34 cellular contexts compared by ENCODE assay signal in genomic region chr11:74729397-74729796, GRCh38. TPM values are rescaled to one million over a fixed set of nuclear protein-coding genes. Genes with fewer than 3 reads are reported as not detected.
"Had no signal": no experiment of that assay in that cellular context is flagged by ENCODE, and none has a peak within 500 bp of the region (broad histone marks: within the 10 kb centered on the region; RNA-seq: fewer than 3 reads in every experiment).

No MANE protein-coding gene starts in this region.

- H3K9me3 Mint-ChIP-seq: activated B cell treated with CpG ODN at 0.5 μM for 24 hours; activated CD8-positive, alpha-beta T cell treated with anti-CD3 and anti-CD28 coated beads for 36 hours; activated naive CD4-positive, alpha-beta T cell treated with anti-CD3 and anti-CD28 coated beads, Interleukin-2, amount 10 ng/mL, durations not matched to agents 7 days and 5 days; activated naive CD4-positive, alpha-beta T cell treated with anti-CD3 and anti-CD28 coated beads, Interleukin-2, amount 50 U/mL, for 72 hours; activated naive CD8-positive, alpha-beta T cell treated with anti-CD3 and anti-CD28 coated beads, Interleukin-2, amount 10 ng/mL, durations not matched to agents 7 days and 5 days; activated T-cell treated with anti-CD3 and anti-CD28 coated beads, Interleukin-2, amount 50 U/mL, for 4 hours; activated T-helper 17 cell treated with anti-CD3 and anti-CD28 coated beads, Interleukin-2, amount 50 U/mL, for 72 hours; T-helper 2 cell treated with Interferon-gamma antibody and Interleukin-4, amounts not matched to agents 5 μg/mL and 100 μg/mL, for 36 hours had no signal

- H3K4me3 Mint-ChIP-seq: activated B cell treated with CpG ODN at 0.5 μM for 24 hours; activated CD8-positive, alpha-beta T cell treated with anti-CD3 and anti-CD28 coated beads for 36 hours; activated naive CD4-positive, alpha-beta T cell treated with anti-CD3 and anti-CD28 coated beads, Interleukin-2, amount 10 ng/mL, durations not matched to agents 7 days and 5 days; activated naive CD8-positive, alpha-beta T cell treated with anti-CD3 and anti-CD28 coated beads, Interleukin-2, amount 10 ng/mL, durations not matched to agents 7 days and 5 days; activated T-cell treated with anti-CD3 and anti-CD28 coated beads, Interleukin-2, amount 50 U/mL, for 4 hours; activated T-helper 17 cell treated with anti-CD3 and anti-CD28 coated beads, Interleukin-2, amount 50 U/mL, for 72 hours; T-helper 17 cell; T-helper 2 cell treated with Interferon-gamma antibody and Interleukin-4, amounts not matched to agents 5 μg/mL and 100 μg/mL, for 36 hours had no signal

- H3K4me3 ChIP-seq: ascending aorta, breast epithelium, cardiac muscle cell, colonic mucosa, esophagus squamous epithelium had no signal

- H3K9me3 ChIP-seq: ascending aorta, breast epithelium, colonic mucosa, esophagus squamous epithelium had no signal

- ATAC-seq: activated CD4-positive, CD25-positive, alpha-beta regulatory T cell treated with anti-CD3 and anti-CD28 coated beads, Interleukin-2, amount 50 U/mL, for 24 hours; activated CD8-positive, alpha-beta T cell treated with anti-CD3 and anti-CD28 coated beads for 36 hours; activated naive CD4-positive, alpha-beta T cell treated with anti-CD3 and anti-CD28 coated beads, Interleukin-2, amount 50 U/mL, for 72 hours; activated T-cell treated with anti-CD3 and anti-CD28 coated beads, Interleukin-2, amount 50 U/mL, for 4 hours; activated T-helper 17 cell treated with anti-CD3 and anti-CD28 coated beads, Interleukin-2, amount 50 U/mL, for 72 hours; T-helper 17 cell had no signal

- H3K36me3 Mint-ChIP-seq: activated naive CD4-positive, alpha-beta T cell treated with anti-CD3 and anti-CD28 coated beads, Interleukin-2, amount 10 ng/mL, durations not matched to agents 7 days and 5 days; activated naive CD4-positive, alpha-beta T cell treated with anti-CD3 and anti-CD28 coated beads, Interleukin-2, amount 50 U/mL, for 72 hours; activated naive CD8-positive, alpha-beta T cell treated with anti-CD3 and anti-CD28 coated beads, Interleukin-2, amount 10 ng/mL, durations not matched to agents 7 days and 5 days; brain had no signal

- H3K27ac ChIP-seq: ascending aorta, breast epithelium, cardiac muscle cell, colonic mucosa, epithelial cell of prostate, esophagus squamous epithelium, WERI-Rb-1 had no signal

- H3K36me3 ChIP-seq: ascending aorta, breast epithelium, cardiac muscle cell, colonic mucosa, esophagus squamous epithelium, WERI-Rb-1 had no signal

- H3K4me1 ChIP-seq: colonic mucosa had no signal

- DNase-seq: activated B cell treated with CpG ODN at 0.5 μM for 24 hours; activated CD4-positive, alpha-beta T cell treated with anti-CD3 and anti-CD28 coated beads for 48 hours; activated CD4-positive, alpha-beta T cell treated with anti-CD3 and anti-CD28 coated beads, Interleukin-2, amount 50 U/mL, for 1 hour; activated CD4-positive, alpha-beta T cell treated with anti-CD3 and anti-CD28 coated beads, Interleukin-2, amount 50 U/mL, for 48 hours; activated CD8-positive, alpha-beta memory T cell treated with anti-CD3 and anti-CD28 coated beads for 24 hours; activated CD8-positive, alpha-beta T cell treated with anti-CD3 and anti-CD28 coated beads for 36 hours; activated gamma-delta T cell; activated naive CD4-positive, alpha-beta T cell; activated naive CD4-positive, alpha-beta T cell treated with anti-CD3 and anti-CD28 coated beads, Interleukin-2, amount 10 ng/mL, durations not matched to agents 7 days and 5 days; activated naive CD8-positive, alpha-beta T cell treated with anti-CD3 and anti-CD28 coated beads, Interleukin-2, amount 10 ng/mL, durations not matched to agents 7 days and 5 days; activated T-cell treated with anti-CD3 and anti-CD28 coated beads, Interleukin-2, amount 50 U/mL, for 4 hours; central memory CD4-positive, alpha-beta T cell; cerebellar nuclear complex; colonic mucosa; effector CD8-positive, alpha-beta T cell; esophagus squamous epithelium; foreskin melanocyte; T-helper 1 cell; T-helper 17 cell; T1000; WERI-Rb-1 had no signal

- H3K4me1 Mint-ChIP-seq: activated naive CD4-positive, alpha-beta T cell treated with anti-CD3 and anti-CD28 coated beads, Interleukin-2, amount 10 ng/mL, durations not matched to agents 7 days and 5 days had no signal

- H3K27ac Mint-ChIP-seq: activated B cell treated with CpG ODN at 0.5 μM for 24 hours; activated CD8-positive, alpha-beta T cell treated with anti-CD3 and anti-CD28 coated beads for 36 hours; activated naive CD4-positive, alpha-beta T cell treated with anti-CD3 and anti-CD28 coated beads, Interleukin-2, amount 10 ng/mL, durations not matched to agents 7 days and 5 days; activated naive CD4-positive, alpha-beta T cell treated with anti-CD3 and anti-CD28 coated beads, Interleukin-2, amount 50 U/mL, for 72 hours; activated naive CD8-positive, alpha-beta T cell treated with anti-CD3 and anti-CD28 coated beads, Interleukin-2, amount 10 ng/mL, durations not matched to agents 7 days and 5 days; activated T-helper 17 cell treated with anti-CD3 and anti-CD28 coated beads, Interleukin-2, amount 50 U/mL, for 72 hours; T-helper 17 cell; T-helper 2 cell treated with Interferon-gamma antibody and Interleukin-4, amounts not matched to agents 5 μg/mL and 100 μg/mL, for 36 hours had no signal

- FAIRE-seq: endometrium had no signal

RNA-seq across cellular contexts. Expression of gene CHRDL2, which starts 1.8 kb away (rescaled TPM):
- total RNA-seq: activated B cell treated with CpG ODN at 0.5 μM for 24 hours; activated CD8-positive, alpha-beta T cell treated with anti-CD3 and anti-CD28 coated beads for 36 hours; activated naive CD4-positive, alpha-beta T cell treated with anti-CD3 and anti-CD28 coated beads, Interleukin-2, amount 50 U/mL, for 72 hours; activated naive CD8-positive, alpha-beta T cell treated with anti-CD3 and anti-CD28 coated beads, Interleukin-2, amount 10 ng/mL, durations not matched to agents 7 days and 5 days; activated T-cell treated with anti-CD3 and anti-CD28 coated beads, Interleukin-2, amount 50 U/mL, for 4 hours; activated T-helper 17 cell treated with anti-CD3 and anti-CD28 coated beads, Interleukin-2, amount 50 U/mL, for 72 hours; ascending aorta; cardiac muscle cell; endothelial cell of umbilical vein; fibroblast of lung; fibroblast of villous mesenchyme; T-helper 17 cell had no signal
- polyA plus RNA-seq: cardiac muscle cell, endothelial cell of umbilical vein, fibroblast of lung had no signal
